In genomic region chr5:73256012-73256411, GRCh38 we compare ENCODE assay signal across 27 cellular contexts.
"Had no signal": no experiment of that assay in that cellular context is flagged by ENCODE, and none has a peak within 500 bp of the region (broad histone marks: within the 10 kb centered on the region; RNA-seq: fewer than 3 reads in every experiment).

No MANE protein-coding gene starts in this region.

- ATAC-seq: activated CD4-positive, CD25-positive, alpha-beta regulatory T cell treated with anti-CD3 and anti-CD28 coated beads, Interleukin-2, amount 50 U/mL, for 24 hours; activated CD8-positive, alpha-beta T cell treated with anti-CD3 and anti-CD28 coated beads for 36 hours; activated T-cell treated with anti-CD3 and anti-CD28 coated beads, Interleukin-2, amount 50 U/mL, for 4 hours; activated T-helper 17 cell treated with anti-CD3 and anti-CD28 coated beads, Interleukin-2, amount 50 U/mL, for 72 hours; body of pancreas; T-helper 17 cell had no signal

- FAIRE-seq: endometrium, endothelial cell of umbilical vein, frontal cortex had no signal

- H3K4me1 ChIP-seq: body of pancreas, colonic mucosa had no signal

- H3K27ac ChIP-seq: body of pancreas, colonic mucosa, WERI-Rb-1 had no signal

- H3K9me3 ChIP-seq: body of pancreas, colonic mucosa had no signal

- H3K27me3 ChIP-seq: body of pancreas, colonic mucosa had no signal

- H3K4me3 ChIP-seq: body of pancreas, colonic mucosa had no signal

- H3K36me3 ChIP-seq: colonic mucosa, WERI-Rb-1 had no signal

- DNase-seq: activated B cell treated with CpG ODN at 0.5 μM for 24 hours; activated CD4-positive, alpha-beta T cell treated with anti-CD3 and anti-CD28 coated beads for 48 hours; activated CD4-positive, alpha-beta T cell treated with anti-CD3 and anti-CD28 coated beads, Interleukin-2, amount 50 U/mL, for 1 hour; activated CD4-positive, alpha-beta T cell treated with anti-CD3 and anti-CD28 coated beads, Interleukin-2, amount 50 U/mL, for 48 hours; activated CD8-positive, alpha-beta memory T cell treated with anti-CD3 and anti-CD28 coated beads for 24 hours; activated CD8-positive, alpha-beta T cell treated with anti-CD3 and anti-CD28 coated beads for 36 hours; activated effector memory CD4-positive, alpha-beta T cell treated with Interleukin-2 at 50 U/mL for 16 hours; activated gamma-delta T cell treated with Interleukin-2 at 50 U/mL for 16 hours; activated naive CD4-positive, alpha-beta T cell treated with anti-CD3 and anti-CD28 coated beads, Interleukin-2, amount 50 U/mL, for 16 hours; activated naive CD4-positive, alpha-beta T cell treated with Interleukin-2 at 50 U/mL for 16 hours; activated T-cell treated with anti-CD3 and anti-CD28 coated beads, Interleukin-2, amount 50 U/mL, for 4 hours; amygdala; aorta; body of pancreas; caudate nucleus; cerebellar nuclear complex; colonic mucosa; effector CD8-positive, alpha-beta T cell; foreskin fibroblast; T-helper 17 cell; T1000; WERI-Rb-1 had no signal
